Comparison of ENCODE assay signal across 28 cellular contexts in genomic region chr12:110998971-110999370, GRCh38.
"Had no signal": no experiment of that assay in that cellular context is flagged by ENCODE, and none has a peak within 500 bp of the region (broad histone marks: within the 10 kb centered on the region; RNA-seq: fewer than 3 reads in every experiment).

No MANE protein-coding gene starts in this region.

- H3K4me3 ChIP-seq: adrenal gland, ascending aorta, body of pancreas, breast epithelium, cardiac muscle cell had no signal

- DNase-seq: activated effector memory CD4-positive, alpha-beta T cell treated with anti-CD3 and anti-CD28 coated beads, Interleukin-2, amount 50 U/mL, for 16 hours; activated effector memory CD4-positive, alpha-beta T cell treated with Interleukin-2 at 50 U/mL for 16 hours; activated gamma-delta T cell; activated gamma-delta T cell treated with Interleukin-2 at 50 U/mL for 16 hours; activated naive CD4-positive, alpha-beta T cell; activated naive CD4-positive, alpha-beta T cell treated with anti-CD3 and anti-CD28 coated beads for 36 hours; activated naive CD4-positive, alpha-beta T cell treated with anti-CD3 and anti-CD28 coated beads, Interleukin-2, amount 10 ng/mL, durations not matched to agents 7 days and 5 days; activated naive CD4-positive, alpha-beta T cell treated with anti-CD3 and anti-CD28 coated beads, Interleukin-2, amount 50 U/mL, for 16 hours; activated naive CD4-positive, alpha-beta T cell treated with Interleukin-2 at 50 U/mL for 16 hours; activated naive CD8-positive, alpha-beta T cell treated with anti-CD3 and anti-CD28 coated beads for 36 hours; activated naive CD8-positive, alpha-beta T cell treated with anti-CD3 and anti-CD28 coated beads, Interleukin-2, amount 10 ng/mL, durations not matched to agents 7 days and 5 days; activated naive CD8-positive, alpha-beta T cell treated with anti-CD3 and anti-CD28 coated beads, Interleukin-2, amount 50 U/mL, for 24 hours; activated T-cell treated with anti-CD3 and anti-CD28 coated beads, Interleukin-2, amount 50 U/mL, for 1 hour; activated T-cell treated with anti-CD3 and anti-CD28 coated beads, Interleukin-2, amount 50 U/mL, for 24 hours; activated T-cell treated with anti-CD3 and anti-CD28 coated beads, Interleukin-2, amount 50 U/mL, for 4 hours; activated T-cell treated with anti-CD3 and anti-CD28 coated beads, Interleukin-2, amount 50 U/mL, for 48 hours; activated T-cell treated with anti-CD3 and anti-CD28 coated beads, Interleukin-2, amount 50 U/mL, for 72 hours; adrenal gland; amniotic stem cell; amygdala; aorta; body of pancreas; brain microvascular endothelial cell; central memory CD4-positive, alpha-beta T cell; cerebellar nuclear complex had no signal

- H3K4me1 ChIP-seq: adrenal gland, ascending aorta, body of pancreas, breast epithelium had no signal

- H3K36me3 ChIP-seq: adrenal gland, ascending aorta, brain microvascular endothelial cell, breast epithelium, cardiac muscle cell had no signal

- H3K27me3 ChIP-seq: ascending aorta, body of pancreas, brain microvascular endothelial cell, cardiac muscle cell had no signal

- H3K27ac ChIP-seq: adrenal gland, ascending aorta, body of pancreas, brain microvascular endothelial cell, breast epithelium, cardiac muscle cell had no signal
